ENCODE assay signal across 17 cellular contexts in the genomic region with DNA sequence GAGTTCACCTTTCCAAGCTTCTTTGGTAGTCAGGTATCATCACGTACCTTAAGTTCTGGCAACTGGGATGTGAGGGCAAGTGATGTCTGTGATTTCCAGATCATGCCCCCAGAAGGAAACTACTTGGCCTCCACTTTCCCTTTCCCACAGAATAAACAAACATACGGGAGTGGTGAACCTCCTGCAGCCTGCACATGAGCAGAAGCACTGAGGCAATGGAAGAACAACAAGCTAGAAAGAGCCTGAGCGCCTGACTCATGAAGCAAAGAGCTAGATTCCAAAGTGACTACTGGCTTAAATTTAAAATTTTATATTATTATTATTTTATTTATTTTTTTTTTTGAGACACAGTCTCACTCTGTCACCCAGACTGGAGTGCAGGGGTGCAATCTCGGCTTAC. TPM values are rescaled to one million over a fixed set of nuclear protein-coding genes. Genes with fewer than 3 reads are reported as not detected.
DNase-seq lines count a peak whose midpoint lies in the region; ATAC-seq and TF ChIP-seq lines count a peak whose summit lies in the region.
"Had no signal": no experiment of that assay in that cellular context is flagged by ENCODE, and none has a peak within 500 bp of the region (broad histone marks: within the 10 kb centered on the region; RNA-seq: fewer than 3 reads in every experiment).

No MANE protein-coding gene starts in this region.

- H3K36me3 Mint-ChIP-seq in GM23338 (ENCODE audit: low read depth): peaks cover 3% of the 10 kb centered on the region

- ATAC-seq in GM23338 (no peak), GM18867 (IDR thresholded peaks at IDR 0.05; ENCODE audit: unreplicated experiment) (no peak)
- ATAC-seq: HCT116, Right ventricle myocardium inferior had no signal

- H3K36me3 ChIP-seq in GM23338 (ENCODE audit: insufficient read depth) (no peaks in the 10 kb centered on the region), ovary (no peaks in the 10 kb centered on the region)

- H3K79me2 ChIP-seq in GM23338 (replicated peaks; ENCODE audit: insufficient read depth): peaks cover 32% of the 10 kb centered on the region

- 0 out of 2 replicates have a peak overlapping the region, but pooled peaks have one; percentile 43 for H3K27ac Mint-ChIP-seq in GM23338
- H3K27ac Mint-ChIP-seq: CD4-positive, alpha-beta memory T cell had no signal

- no peak for TF ChIP-seq POLR2A in ovary (IDR thresholded peaks at IDR 0.05)

- WGBS in ovary, 3 donors: 91 to 96% (median 95%) methylated on average over 4 of the region's 4 CpGs

- H3K4me1 Mint-ChIP-seq in GM23338: peaks cover 20% of the 10 kb centered on the region

- H2AFZ ChIP-seq in GM23338: no peak overlapping the region

- H3K4me3 Mint-ChIP-seq in GM23338: no peak overlapping the region
- H3K4me3 Mint-ChIP-seq: CD4-positive, alpha-beta memory T cell had no signal

- DNase-seq in AG20443 (ENCODE audit: low spot score): peak; percentile 17
- no peak for DNase-seq in GM23338 (ENCODE audit: low spot score)
- peak; percentile 79 for DNase-seq in choroid plexus epithelial cell (ENCODE audit: low read depth)
- peak; percentile 23 for DNase-seq in non-pigmented ciliary epithelial cell (ENCODE audit: low read depth)
- no peak for DNase-seq in ovary
- no peak for DNase-seq in NK-92 treated with Interleukin-12 subunit alpha and Interleukin-12 subunit beta, amount 100 ng/mL, for 24 hours (lab: John Stamatoyannopoulos, UW)
- DNase-seq: CD4-positive, alpha-beta memory T cell; DMS53; Kasumi-1; MM.1S; NCI-H1092 treated with DMSO at 0.1 percent for 48 hours; NCI-H146; NCI-H2081 had no signal

- H3K27me3 ChIP-seq in GM23338 (ENCODE audit: insufficient read depth): no peaks in the 10 kb centered on the region
- H3K27me3 ChIP-seq in ovary: no peaks in the 10 kb centered on the region
- H3K27me3 ChIP-seq: BLaER1 had no signal

- peaks cover 1% of the 10 kb centered on the region for H3K27me3 Mint-ChIP-seq in GM23338 (ENCODE audit: insufficient read depth, low read depth, poor library complexity)
- H3K27me3 Mint-ChIP-seq: CD4-positive, alpha-beta memory T cell had no signal

- TF ChIP-seq EP300 in ovary (IDR thresholded peaks at IDR 0.05): no peak

- peaks cover 11% of the 10 kb centered on the region for H3K4me1 ChIP-seq in GM23338 (ENCODE audit: insufficient read depth)
- H3K4me1 ChIP-seq in ovary (ENCODE audit: insufficient read depth): no peaks in the 10 kb centered on the region

- H3K9me3 ChIP-seq in ovary: no peaks in the 10 kb centered on the region

- H3K4me3 ChIP-seq in GM23338: no peak overlapping the region
- H3K4me3 ChIP-seq in choroid plexus epithelial cell (ENCODE audit: low read depth, low read length): no peak overlapping the region
- no peak overlapping the region for H3K4me3 ChIP-seq in ovary
- H3K4me3 ChIP-seq: BLaER1 had no signal

- H3K4me2 ChIP-seq in GM23338: no peak overlapping the region
- H3K4me2 ChIP-seq: BLaER1 had no signal

- H4K20me1 ChIP-seq in GM23338 (replicated peaks; ENCODE audit: insufficient read depth): no peaks in the 10 kb centered on the region

- no peaks in the 10 kb centered on the region for H3F3A ChIP-seq in GM23338 (replicated peaks; ENCODE audit: low read depth)

- H3K27ac ChIP-seq in GM23338 (ENCODE audit: low read depth) (no peak overlapping the region), ovary (no peak overlapping the region)
- H3K27ac ChIP-seq: BLaER1 had no signal

- intact Hi-C loops in ovary (cut with DNase I): no loop called here

- no peak for TF ChIP-seq CTCF in GM23338 (conservative IDR thresholded peaks at IDR 0.05; ENCODE audit: low read depth in 2 of 2)
- TF ChIP-seq CTCF in choroid plexus epithelial cell (conservative IDR thresholded peaks at IDR 0.05; ENCODE audit: low read depth, low read length): no peak
- no peak for TF ChIP-seq CTCF in ovary (IDR thresholded peaks at IDR 0.05)

- H3K9me2 ChIP-seq in GM23338 (ENCODE audit: insufficient read depth): peaks cover 5% of the 10 kb centered on the region

- H3K9me3 Mint-ChIP-seq in GM23338: no peaks in the 10 kb centered on the region; the same call in 1 of the 3 replicates

TF ChIP-seq in GM23338, 12 proteins besides CTCF, POLR2A, EP300 and RAD21 (continues in another document):
- TF ChIP-seq, protein P1, sequence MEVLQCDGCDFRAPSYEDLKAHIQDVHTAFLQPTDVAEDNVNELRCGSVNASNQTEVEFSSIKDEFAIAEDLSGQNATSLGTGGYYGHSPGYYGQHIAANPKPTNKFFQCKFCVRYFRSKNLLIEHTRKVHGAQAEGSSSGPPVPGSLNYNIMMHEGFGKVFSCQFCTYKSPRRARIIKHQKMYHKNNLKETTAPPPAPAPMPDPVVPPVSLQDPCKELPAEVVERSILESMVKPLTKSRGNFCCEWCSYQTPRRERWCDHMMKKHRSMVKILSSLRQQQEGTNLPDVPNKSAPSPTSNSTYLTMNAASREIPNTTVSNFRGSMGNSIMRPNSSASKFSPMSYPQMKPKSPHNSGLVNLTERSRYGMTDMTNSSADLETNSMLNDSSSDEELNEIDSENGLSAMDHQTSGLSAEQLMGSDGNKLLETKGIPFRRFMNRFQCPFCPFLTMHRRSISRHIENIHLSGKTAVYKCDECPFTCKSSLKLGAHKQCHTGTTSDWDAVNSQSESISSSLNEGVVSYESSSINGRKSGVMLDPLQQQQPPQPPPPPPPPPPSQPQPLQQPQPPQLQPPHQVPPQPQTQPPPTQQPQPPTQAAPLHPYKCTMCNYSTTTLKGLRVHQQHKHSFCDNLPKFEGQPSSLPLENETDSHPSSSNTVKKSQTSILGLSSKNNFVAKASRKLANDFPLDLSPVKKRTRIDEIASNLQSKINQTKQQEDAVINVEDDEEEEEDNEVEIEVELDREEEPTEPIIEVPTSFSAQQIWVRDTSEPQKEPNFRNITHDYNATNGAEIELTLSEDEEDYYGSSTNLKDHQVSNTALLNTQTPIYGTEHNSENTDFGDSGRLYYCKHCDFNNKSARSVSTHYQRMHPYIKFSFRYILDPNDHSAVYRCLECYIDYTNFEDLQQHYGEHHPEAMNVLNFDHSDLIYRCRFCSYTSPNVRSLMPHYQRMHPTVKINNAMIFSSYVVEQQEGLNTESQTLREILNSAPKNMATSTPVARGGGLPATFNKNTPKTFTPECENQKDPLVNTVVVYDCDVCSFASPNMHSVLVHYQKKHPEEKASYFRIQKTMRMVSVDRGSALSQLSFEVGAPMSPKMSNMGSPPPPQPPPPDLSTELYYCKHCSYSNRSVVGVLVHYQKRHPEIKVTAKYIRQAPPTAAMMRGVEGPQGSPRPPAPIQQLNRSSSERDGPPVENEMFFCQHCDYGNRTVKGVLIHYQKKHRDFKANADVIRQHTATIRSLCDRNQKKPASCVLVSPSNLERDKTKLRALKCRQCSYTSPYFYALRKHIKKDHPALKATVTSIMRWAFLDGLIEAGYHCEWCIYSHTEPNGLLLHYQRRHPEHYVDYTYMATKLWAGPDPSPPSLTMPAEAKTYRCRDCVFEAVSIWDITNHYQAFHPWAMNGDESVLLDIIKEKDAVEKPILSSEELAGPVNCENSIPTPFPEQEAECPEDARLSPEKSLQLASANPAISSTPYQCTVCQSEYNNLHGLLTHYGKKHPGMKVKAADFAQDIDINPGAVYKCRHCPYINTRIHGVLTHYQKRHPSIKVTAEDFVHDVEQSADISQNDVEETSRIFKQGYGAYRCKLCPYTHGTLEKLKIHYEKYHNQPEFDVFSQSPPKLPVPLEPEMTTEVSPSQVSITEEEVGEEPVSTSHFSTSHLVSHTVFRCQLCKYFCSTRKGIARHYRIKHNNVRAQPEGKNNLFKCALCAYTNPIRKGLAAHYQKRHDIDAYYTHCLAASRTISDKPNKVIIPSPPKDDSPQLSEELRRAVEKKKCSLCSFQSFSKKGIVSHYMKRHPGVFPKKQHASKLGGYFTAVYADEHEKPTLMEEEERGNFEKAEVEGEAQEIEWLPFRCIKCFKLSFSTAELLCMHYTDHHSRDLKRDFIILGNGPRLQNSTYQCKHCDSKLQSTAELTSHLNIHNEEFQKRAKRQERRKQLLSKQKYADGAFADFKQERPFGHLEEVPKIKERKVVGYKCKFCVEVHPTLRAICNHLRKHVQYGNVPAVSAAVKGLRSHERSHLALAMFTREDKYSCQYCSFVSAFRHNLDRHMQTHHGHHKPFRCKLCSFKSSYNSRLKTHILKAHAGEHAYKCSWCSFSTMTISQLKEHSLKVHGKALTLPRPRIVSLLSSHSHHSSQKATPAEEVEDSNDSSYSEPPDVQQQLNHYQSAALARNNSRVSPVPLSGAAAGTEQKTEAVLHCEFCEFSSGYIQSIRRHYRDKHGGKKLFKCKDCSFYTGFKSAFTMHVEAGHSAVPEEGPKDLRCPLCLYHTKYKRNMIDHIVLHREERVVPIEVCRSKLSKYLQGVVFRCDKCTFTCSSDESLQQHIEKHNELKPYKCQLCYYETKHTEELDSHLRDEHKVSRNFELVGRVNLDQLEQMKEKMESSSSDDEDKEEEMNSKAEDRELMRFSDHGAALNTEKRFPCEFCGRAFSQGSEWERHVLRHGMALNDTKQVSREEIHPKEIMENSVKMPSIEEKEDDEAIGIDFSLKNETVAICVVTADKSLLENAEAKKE (CRISPR knock-in tag; IDR thresholded peaks at IDR 0.05): no peak
- TF ChIP-seq POLR2AphosphoS5 (IDR thresholded peaks at IDR 0.05; ENCODE audit: low read depth): no peak
- TF ChIP-seq, protein P2, sequence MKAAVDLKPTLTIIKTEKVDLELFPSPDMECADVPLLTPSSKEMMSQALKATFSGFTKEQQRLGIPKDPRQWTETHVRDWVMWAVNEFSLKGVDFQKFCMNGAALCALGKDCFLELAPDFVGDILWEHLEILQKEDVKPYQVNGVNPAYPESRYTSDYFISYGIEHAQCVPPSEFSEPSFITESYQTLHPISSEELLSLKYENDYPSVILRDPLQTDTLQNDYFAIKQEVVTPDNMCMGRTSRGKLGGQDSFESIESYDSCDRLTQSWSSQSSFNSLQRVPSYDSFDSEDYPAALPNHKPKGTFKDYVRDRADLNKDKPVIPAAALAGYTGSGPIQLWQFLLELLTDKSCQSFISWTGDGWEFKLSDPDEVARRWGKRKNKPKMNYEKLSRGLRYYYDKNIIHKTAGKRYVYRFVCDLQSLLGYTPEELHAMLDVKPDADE (IDR thresholded peaks at IDR 0.05): no peak
- no peak for TF ChIP-seq CREB1 (CRISPR knock-in tag; IDR thresholded peaks at IDR 0.05; ENCODE audit: low read depth)
- no peak for TF ChIP-seq EZH2 (IDR thresholded peaks at IDR 0.05; ENCODE audit: low read depth, unreplicated experiment)
- TF ChIP-seq STAT1 (IDR thresholded peaks at IDR 0.05; ENCODE audit: unreplicated experiment): no peak

RNA-seq across cellular contexts. Expression of a gene that starts 35.0 kb away (rescaled TPM):
- total RNA-seq in GM23338 (2014; rRNA removed; shearing (Covaris generic)): 34.5 and 54.0 TPM in 2 replicates
- polyA plus RNA-seq in GM23338 (2016; fragmentation: Nextera tagmentation; extraction: Ambion mirVana): 12.1 and 13.0 TPM in 2 replicates
- 10 to 100 TPM; 14.9 to 30.8 (median 19.0) TPM for total RNA-seq in ovary
- 10 to 100 TPM; 20.2 to 34.0 TPM for polyA plus RNA-seq in ovary

Comparison
In these comparisons a context has a peak if more than half of its experiments do, and no peak if none do; other contexts are left out.
1. DNase-seq: peak in AG20443 (single experiment), choroid plexus epithelial cell (single experiment) and non-pigmented ciliary epithelial cell (single experiment); none in GM23338 (single experiment), ovary (0 of 5) and NK-92 treated with Interleukin-12 subunit alpha and Interleukin-12 subunit beta, amount 100 ng/mL, for 24 hours (single experiment).